ENCODE assay signal across 13 cellular contexts in genomic region chr13:36536546-36536945, GRCh38.
"Had no signal": no experiment of that assay in that cellular context is flagged by ENCODE, and none has a peak within 500 bp of the region (broad histone marks: within the 10 kb centered on the region; RNA-seq: fewer than 3 reads in every experiment).

No MANE protein-coding gene starts in this region.

- H3K36me3 ChIP-seq: ascending aorta, prostate gland, right atrium auricular region, tibial nerve had no signal

- H3K27ac Mint-ChIP-seq: activated naive CD4-positive, alpha-beta T cell treated with anti-CD3 and anti-CD28 coated beads, Interleukin-2, amount 50 U/mL, for 24 hours had no signal

- H3K36me3 Mint-ChIP-seq: activated naive CD4-positive, alpha-beta T cell treated with anti-CD3 and anti-CD28 coated beads, Interleukin-2, amount 50 U/mL, for 24 hours had no signal

- H3K4me1 ChIP-seq: ascending aorta, prostate gland, right atrium auricular region had no signal

- H3K27me3 Mint-ChIP-seq: activated naive CD4-positive, alpha-beta T cell treated with anti-CD3 and anti-CD28 coated beads, Interleukin-2, amount 50 U/mL, for 24 hours had no signal

- DNase-seq: activated CD4-positive, alpha-beta T cell treated with anti-CD3 and anti-CD28 coated beads, Interleukin-2, amount 50 U/mL, for 4 hours; activated CD4-positive, CD25-positive, alpha-beta regulatory T cell treated with anti-CD3 and anti-CD28 coated beads, Interleukin-2, amount 50 U/mL, for 72 hours; activated gamma-delta T cell; left ventricle myocardium superior; stimulated activated CD4-positive, alpha-beta T cell treated with anti-CD3 and anti-CD28 coated beads, Interleukin-2, amount 100 ng/mL, for 24 hours; stimulated activated naive CD4-positive, alpha-beta T cell treated with Interleukin-2 at 50 U/mL for 16 hours had no signal

- H3K4me3 ChIP-seq: ascending aorta, prostate gland, right atrium auricular region, tibial nerve had no signal

- H3K27me3 ChIP-seq: ascending aorta, right atrium auricular region, tibial nerve had no signal

- ATAC-seq: left ventricle myocardium superior had no signal

- H3K27ac ChIP-seq: ascending aorta, prostate gland, right atrium auricular region, tibial nerve, VCaP had no signal

- H3K4me1 Mint-ChIP-seq: activated naive CD4-positive, alpha-beta T cell treated with anti-CD3 and anti-CD28 coated beads, Interleukin-2, amount 50 U/mL, for 24 hours; neural crest cell had no signal

- H3K9me3 ChIP-seq: prostate gland had no signal

- H3K4me3 Mint-ChIP-seq: activated naive CD4-positive, alpha-beta T cell treated with anti-CD3 and anti-CD28 coated beads, Interleukin-2, amount 50 U/mL, for 24 hours; neural crest cell had no signal
